ENCODE assay signal across 1 cellular context in genomic region chr3:56926513-56927282, GRCh38.
A peak's percentile ranks its signal among the peaks of the same experiment; 100 is the strongest.
TF ChIP-seq lines count a peak whose summit lies in the region.

No MANE protein-coding gene starts in this region.

TF ChIP-seq in SK-N-SH, 30 proteins besides CTCF, POLR2A, EP300 and RAD21 (continued from another document):
- TF ChIP-seq TAF1 (IDR thresholded peaks at IDR 0.05; ENCODE audit: borderline replicate concordance, low read depth, low read length) (no peak), RXRA (IDR thresholded peaks at IDR 0.05; ENCODE audit: borderline replicate concordance, low read depth) (no peak), FOXM1 (IDR thresholded peaks at IDR 0.05; ENCODE audit: low read depth) (no peak), POLR2AphosphoS5 (IDR thresholded peaks at IDR 0.05; ENCODE audit: low read depth, low read length) (no peak), SIN3A (IDR thresholded peaks at IDR 0.05; ENCODE audit: borderline replicate concordance, low read depth, low read length) (no peak), NRF1 (IDR thresholded peaks at IDR 0.05; ENCODE audit: low read depth, low read length) (no peak), CHD2 (IDR thresholded peaks at IDR 0.05; ENCODE audit: low read length, partially characterized antibody) (no peak), ZBTB33 (IDR thresholded peaks at IDR 0.05; ENCODE audit: borderline replicate concordance, low read depth) (no peak), MAX (IDR thresholded peaks at IDR 0.05; ENCODE audit: low read depth) (no peak), ELF1 (IDR thresholded peaks at IDR 0.05) (no peak), JUND (IDR thresholded peaks at IDR 0.05) (peak; percentile 19; the same call in 1 of the 2 replicates)
- TF ChIP-seq, protein P1, sequence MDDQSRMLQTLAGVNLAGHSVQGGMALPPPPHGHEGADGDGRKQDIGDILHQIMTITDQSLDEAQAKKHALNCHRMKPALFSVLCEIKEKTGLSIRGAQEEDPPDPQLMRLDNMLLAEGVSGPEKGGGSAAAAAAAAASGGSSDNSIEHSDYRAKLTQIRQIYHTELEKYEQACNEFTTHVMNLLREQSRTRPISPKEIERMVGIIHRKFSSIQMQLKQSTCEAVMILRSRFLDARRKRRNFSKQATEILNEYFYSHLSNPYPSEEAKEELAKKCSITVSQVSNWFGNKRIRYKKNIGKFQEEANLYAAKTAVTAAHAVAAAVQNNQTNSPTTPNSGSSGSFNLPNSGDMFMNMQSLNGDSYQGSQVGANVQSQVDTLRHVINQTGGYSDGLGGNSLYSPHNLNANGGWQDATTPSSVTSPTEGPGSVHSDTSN (IDR thresholded peaks at IDR 0.05), result peak; percentile 20; the same call in 1 of the 2 replicates
